ENCODE assay signal across 15 cellular contexts in genomic region chr15:92618121-92618520, GRCh38. TPM values are rescaled to one million over a fixed set of nuclear protein-coding genes. Genes with fewer than 3 reads are reported as not detected.
DNase-seq lines count a peak whose midpoint lies in the region; ATAC-seq and TF ChIP-seq lines count a peak whose summit lies in the region.
"Had no signal": no experiment of that assay in that cellular context is flagged by ENCODE, and none has a peak within 500 bp of the region (broad histone marks: within the 10 kb centered on the region; RNA-seq: fewer than 3 reads in every experiment).

No MANE protein-coding gene starts in this region.

- no peak overlapping the region for H3T11ph ChIP-seq in H9 (ENCODE audit: low read length)

- H2AK5ac ChIP-seq in H9 (ENCODE audit: insufficient read length, low read length): no peak overlapping the region

- WGBS in H9 (ENCODE audit: extremely low coverage, insufficient read length, low lambda C conversion rate): no CpG with 5 or more reads among the region's 4 CpGs
- WGBS in tibial nerve, 2 donors: 79 to 83% methylated on average over 4 of the region's 4 CpGs

- H3K4me1 Mint-ChIP-seq in H9: peaks cover 24 to 31% of the 10 kb centered on the region in 2 experiments
- no peaks in the 10 kb centered on the region for H3K4me1 Mint-ChIP-seq in stimulated activated effector memory CD8-positive, alpha-beta T cell treated with anti-CD3 and anti-CD28 coated beads, Interleukin-12 subunit alpha, Interleukin-12 subunit beta, amount 100 ng/mL, for 72 hours
- H3K4me1 Mint-ChIP-seq: activated B cell treated with CpG ODN at 0.5 μM for 24 hours, memory B cell had no signal

- H3K79me1 ChIP-seq in H9 (ENCODE audit: insufficient read depth, low read depth, low read length, poor library complexity, severe bottlenecking): no peaks in the 10 kb centered on the region

- H3K18ac ChIP-seq in H9 (ENCODE audit: insufficient read length, low read depth, low read length): no peak overlapping the region

- H4K20me1 ChIP-seq in H9 (ENCODE audit: control insufficient read depth, insufficient read depth, insufficient read length): no peaks in the 10 kb centered on the region

- no peak overlapping the region for H3K14ac ChIP-seq in H9 (ENCODE audit: insufficient read depth, low read length)

- H3K36me3 Mint-ChIP-seq in H9 (ENCODE audit: insufficient read depth in 1 of 3, low read depth in 3 of 3): peaks cover 0 to 25% (median 11%) of the 10 kb centered on the region in 3 experiments; a peak in 5 of 7 replicates
- no peaks in the 10 kb centered on the region for H3K36me3 Mint-ChIP-seq in stimulated activated effector memory CD8-positive, alpha-beta T cell treated with anti-CD3 and anti-CD28 coated beads, Interleukin-12 subunit alpha, Interleukin-12 subunit beta, amount 100 ng/mL, for 72 hours
- H3K36me3 Mint-ChIP-seq: activated naive CD8-positive, alpha-beta T cell treated with anti-CD3 and anti-CD28 coated beads, Interleukin-2, amount 10 ng/mL, durations not matched to agents 7 days and 5 days; CD4-positive, CD25-positive, alpha-beta regulatory T cell; memory B cell had no signal

- DNase-seq in H9 (no peak), SJCRH30 (peak in 1 of 2 experiments; percentile 62), left lung (no peak), gastrocnemius medialis (peak in 1 of 2 donors; percentile 43), dedifferentiated amniotic fluid mesenchymal stem cell (ENCODE audit: extremely low spot score) (no peak), tibial nerve (ENCODE audit: low spot score in 2 of 2) (no peak)
- no peak for DNase-seq in stimulated activated naive CD4-positive, alpha-beta T cell treated with Interleukin-2 at 50 U/mL for 16 hours (lab: John Stamatoyannopoulos, UW)
- no peak for DNase-seq in stimulated activated effector memory CD8-positive, alpha-beta T cell treated with anti-CD3 and anti-CD28 coated beads, Interleukin-12 subunit alpha, Interleukin-12 subunit beta, amount 100 ng/mL, for 72 hours (ENCODE audit: low spot score in 2 of 2)
- DNase-seq: activated B cell treated with CpG ODN at 0.5 μM for 24 hours; activated naive CD8-positive, alpha-beta T cell treated with anti-CD3 and anti-CD28 coated beads, Interleukin-2, amount 10 ng/mL, durations not matched to agents 7 days and 5 days; CD4-positive, CD25-positive, alpha-beta regulatory T cell; cerebellar nuclear complex; GOT3; stimulated activated CD4-positive, alpha-beta T cell treated with anti-CD3 and anti-CD28 coated beads, Interleukin-2, amount 100 ng/mL, for 24 hours had no signal

- H2BK12ac ChIP-seq in H9 (ENCODE audit: insufficient read length, low read depth, low read length): no peak overlapping the region

- H2BK20ac ChIP-seq in H9 (ENCODE audit: low read depth, low read length, poor library complexity, severe bottlenecking): no peak overlapping the region

- H3K9ac ChIP-seq in H9 (ENCODE audit: extremely low read depth, insufficient read length, low read length): no peak overlapping the region

- H3K4me3 Mint-ChIP-seq in H9: no peak overlapping the region
- H3K4me3 Mint-ChIP-seq in stimulated activated effector memory CD8-positive, alpha-beta T cell treated with anti-CD3 and anti-CD28 coated beads, Interleukin-12 subunit alpha, Interleukin-12 subunit beta, amount 100 ng/mL, for 72 hours: no peak overlapping the region
- H3K4me3 Mint-ChIP-seq: activated B cell treated with CpG ODN at 0.5 μM for 24 hours; activated naive CD8-positive, alpha-beta T cell treated with anti-CD3 and anti-CD28 coated beads, Interleukin-2, amount 10 ng/mL, durations not matched to agents 7 days and 5 days; CD4-positive, CD25-positive, alpha-beta regulatory T cell; memory B cell had no signal

- peak; percentile 1 for ATAC-seq in left lung
- ATAC-seq in gastrocnemius medialis: peak in 1 of 2 donors; percentile 28
- no peak for ATAC-seq in stimulated activated effector memory CD8-positive, alpha-beta T cell treated with anti-CD3 and anti-CD28 coated beads, Interleukin-12 subunit alpha, Interleukin-12 subunit beta, amount 100 ng/mL, for 72 hours

- H3K27me3 ChIP-seq in H9 (ENCODE audit: insufficient read depth, low read length) (no peaks in the 10 kb centered on the region), SJCRH30 (no peaks in the 10 kb centered on the region), left lung (no peaks in the 10 kb centered on the region), gastrocnemius medialis (no peaks in the 10 kb centered on the region), tibial nerve (no peaks in the 10 kb centered on the region)

- H2BK15ac ChIP-seq in H9 (ENCODE audit: low read depth, low read length): no peak overlapping the region

- H3K79me2 ChIP-seq in H9 (ENCODE audit: insufficient read depth, low read length): no peaks in the 10 kb centered on the region

- no peaks in the 10 kb centered on the region for H3K27me3 Mint-ChIP-seq in H9 (ENCODE audit: low read depth)
- H3K27me3 Mint-ChIP-seq: activated B cell treated with CpG ODN at 0.5 μM for 24 hours; activated naive CD8-positive, alpha-beta T cell treated with anti-CD3 and anti-CD28 coated beads, Interleukin-2, amount 10 ng/mL, durations not matched to agents 7 days and 5 days; CD4-positive, CD25-positive, alpha-beta regulatory T cell; memory B cell had no signal

- H4K91ac ChIP-seq in H9 (ENCODE audit: insufficient read length, low read depth, low read length): no peak overlapping the region

- H3K27ac Mint-ChIP-seq in H9: peak overlapping the region; percentile 26 to 85 (median 70); a peak in 5 of 7 replicates
- H3K27ac Mint-ChIP-seq in stimulated activated effector memory CD8-positive, alpha-beta T cell treated with anti-CD3 and anti-CD28 coated beads, Interleukin-12 subunit alpha, Interleukin-12 subunit beta, amount 100 ng/mL, for 72 hours: no peak overlapping the region
- H3K27ac Mint-ChIP-seq: activated B cell treated with CpG ODN at 0.5 μM for 24 hours; activated naive CD8-positive, alpha-beta T cell treated with anti-CD3 and anti-CD28 coated beads, Interleukin-2, amount 10 ng/mL, durations not matched to agents 7 days and 5 days; memory B cell had no signal

- in situ Hi-C loops in gastrocnemius medialis (cut with MboI; ENCODE audit: low sequenced_read_pairs in 4 of 4): loop anchor here in 2 of 4 donors (10.0 kb wide), 2 partner anchors 47 to 93 kb away; no protein-coding TSS in a partner anchor

- no peak overlapping the region for H3K27ac ChIP-seq in H9 (ENCODE audit: insufficient read length, low read depth, low read length)
- H3K27ac ChIP-seq in SJCRH30: peak overlapping the region; percentile 96
- H3K27ac ChIP-seq in left lung: peak overlapping the region in 1 of 2 donors; percentile 59
- H3K27ac ChIP-seq in gastrocnemius medialis: peak overlapping the region; percentile 68 to 92 (median 80)
- H3K27ac ChIP-seq in tibial nerve: peak overlapping the region in 1 of 4 donors; percentile 41

- intact Hi-C loops in left lung (cut with DNase I) (no loop called here), gastrocnemius medialis (cut with DNase I; ENCODE audit: low total_unique reads) (loop anchor here (5.0 kb wide), 1 partner anchor 64 kb away; no protein-coding TSS in a partner anchor)

- H3K4me1 ChIP-seq in H9 (ENCODE audit: insufficient read depth, low read length) (0 out of 2 replicates have a peak, but pooled peaks cover 2% of the 10 kb centered on the region), SJCRH30 (peaks cover 43% of the 10 kb centered on the region), left lung (peaks cover 19 to 28% of the 10 kb centered on the region in 2 donors), gastrocnemius medialis (peaks cover 39 to 50% of the 10 kb centered on the region in 2 donors), tibial nerve (peaks cover 0 to 27% (median 1%) of the 10 kb centered on the region in 4 donors)

- no peak overlapping the region for H3K4ac ChIP-seq in H9 (ENCODE audit: low read depth, low read length)

- no peak for TF ChIP-seq POLR2A in gastrocnemius medialis (IDR thresholded peaks at IDR 0.05)
- TF ChIP-seq POLR2A in tibial nerve (IDR thresholded peaks at IDR 0.05): no peak

- no peak overlapping the region for H4K5ac ChIP-seq in H9 (ENCODE audit: insufficient read length, low read depth, low read length)

- H3K4me3 ChIP-seq in SJCRH30 (peak overlapping the region; percentile 41), left lung (no peak overlapping the region), gastrocnemius medialis (peak overlapping the region in 1 of 4 donors; percentile 10), tibial nerve (no peak overlapping the region)

- TF ChIP-seq EP300 in tibial nerve (IDR thresholded peaks at IDR 0.05): no peak

- H2BK5ac ChIP-seq in H9 (ENCODE audit: insufficient read length, low read length): no peak overlapping the region

- no peak for TF ChIP-seq CTCF in H9 (conservative IDR thresholded peaks at IDR 0.05)
- TF ChIP-seq CTCF in left lung (IDR thresholded peaks at IDR 0.05): no peak
- TF ChIP-seq CTCF in gastrocnemius medialis (IDR thresholded peaks at IDR 0.05 in 4 of 5, conservative IDR thresholded peaks at IDR 0.05 in 1 of 5): no peak
- TF ChIP-seq CTCF in tibial nerve (IDR thresholded peaks at IDR 0.05): no peak

- no peak overlapping the region for H3K23ac ChIP-seq in H9 (ENCODE audit: insufficient read length, low read depth, low read length)

- no peak overlapping the region for H4K8ac ChIP-seq in H9 (replicated peaks; ENCODE audit: insufficient read length, low read depth, low read length)

- no peak overlapping the region for H3K56ac ChIP-seq in H9 (ENCODE audit: insufficient read length, low read depth, low read length)

- no peaks in the 10 kb centered on the region for H3K36me3 ChIP-seq in SJCRH30
- no peaks in the 10 kb centered on the region for H3K36me3 ChIP-seq in left lung
- H3K36me3 ChIP-seq in gastrocnemius medialis: no peaks in the 10 kb centered on the region
- no peaks in the 10 kb centered on the region for H3K36me3 ChIP-seq in tibial nerve

- H3K9me3 Mint-ChIP-seq in H9: no peaks in the 10 kb centered on the region; a peak in 1 of 5 replicates
- no peaks in the 10 kb centered on the region for H3K9me3 Mint-ChIP-seq in stimulated activated effector memory CD8-positive, alpha-beta T cell treated with anti-CD3 and anti-CD28 coated beads, Interleukin-12 subunit alpha, Interleukin-12 subunit beta, amount 100 ng/mL, for 72 hours
- H3K9me3 Mint-ChIP-seq: activated B cell treated with CpG ODN at 0.5 μM for 24 hours; activated naive CD8-positive, alpha-beta T cell treated with anti-CD3 and anti-CD28 coated beads, Interleukin-2, amount 10 ng/mL, durations not matched to agents 7 days and 5 days; CD4-positive, CD25-positive, alpha-beta regulatory T cell; memory B cell had no signal

- no peak overlapping the region for H3K4me2 ChIP-seq in H9 (ENCODE audit: insufficient read depth, insufficient read length, low read length)

- H3K23me2 ChIP-seq in H9 (ENCODE audit: insufficient read length, low read depth, low read length, poor library complexity, severe bottlenecking): no peaks in the 10 kb centered on the region

- H3K9me3 ChIP-seq in H9 (ENCODE audit: control insufficient read depth, low read depth, low read length): no peaks in the 10 kb centered on the region
- no peaks in the 10 kb centered on the region for H3K9me3 ChIP-seq in SJCRH30 (replicated peaks)
- no peaks in the 10 kb centered on the region for H3K9me3 ChIP-seq in left lung
- no peaks in the 10 kb centered on the region for H3K9me3 ChIP-seq in gastrocnemius medialis
- H3K9me3 ChIP-seq in tibial nerve: no peaks in the 10 kb centered on the region

- no peak overlapping the region for H2AFZ ChIP-seq in H9 (ENCODE audit: low read length)

- H2BK120ac ChIP-seq in H9 (ENCODE audit: low read depth, low read length, poor library complexity, severe bottlenecking): no peak overlapping the region

RNA-seq across cellular contexts. Expression of gene FAM174B, which starts 37.5 kb away (rescaled TPM):
- total RNA-seq in H9 (2021) (38.0 and 38.5 TPM in 2 replicates), left lung (10 to 100 TPM; 42.8 to 66.3 TPM), gastrocnemius medialis (10 to 100 TPM in 3 of 4 donors, 1 to 10 TPM in 1; 7.6 to 22.5 (median 11.6) TPM), tibial nerve (10 to 100 TPM in 2 of 4 donors, 1 to 10 TPM in 2; 6.6 to 16.5 (median 9.7) TPM)
- 8.3 and 10.9 TPM in 2 replicates for total RNA-seq in SJCRH30 (2014; rRNA removed; shearing (Covaris generic))
